Comparison of ENCODE assay signal across 8 cellular contexts in genomic region chr15:88546248-88547129, GRCh38. TPM values are rescaled to one million over a fixed set of nuclear protein-coding genes. Genes with fewer than 3 reads are reported as not detected.
DNase-seq lines count a peak whose midpoint lies in the region; ATAC-seq, FAIRE-seq and TF ChIP-seq lines count a peak whose summit lies in the region.

Gene DET1, minus strand, starts transcription at chr15:88546681. Its CDS starts 14,976 bp downstream, at chr15:88531705.

- no peaks in the 10 kb centered on the region for H3K9me3 Mint-ChIP-seq in central memory CD8-positive, alpha-beta T cell

- TF ChIP-seq CTCF in keratinocyte (optimal IDR thresholded peaks at IDR 0.05 in 1 of 3, IDR thresholded peaks at IDR 0.05 in 1 of 3, conservative IDR thresholded peaks at IDR 0.05 in 1 of 3; ENCODE audit: extremely low read depth in 1 of 3, insufficient read depth in 2 of 3, low read length in 3 of 3): peak; percentile 85 to 96 (median 86)

- peak; percentile 96 for ATAC-seq in GM19025 (IDR thresholded peaks at IDR 0.05; ENCODE audit: low read depth, unreplicated experiment)
- peak; percentile 97 for ATAC-seq in HG03280 (IDR thresholded peaks at IDR 0.05; ENCODE audit: unreplicated experiment)
- ATAC-seq in central memory CD8-positive, alpha-beta T cell (replicated peaks; ENCODE audit: extremely low read depth, poor library complexity, severe bottlenecking): peak; percentile 95

- H3K36me3 Mint-ChIP-seq in central memory CD8-positive, alpha-beta T cell (ENCODE audit: insufficient read depth): no peaks in the 10 kb centered on the region

- no peaks in the 10 kb centered on the region for H3K79me2 ChIP-seq in keratinocyte (ENCODE audit: control insufficient read depth, insufficient read depth, low read length)

- H4K20me1 ChIP-seq in keratinocyte (ENCODE audit: control insufficient read depth, extremely low read depth, insufficient read depth, low read length): no peaks in the 10 kb centered on the region

- peaks cover 6% of the 10 kb centered on the region for H3K4me1 Mint-ChIP-seq in central memory CD8-positive, alpha-beta T cell

- H3K27ac ChIP-seq in keratinocyte (ENCODE audit: control insufficient read depth, insufficient read depth, low read length): peak within 1 kb of the TSS; percentile 85

- peak within 1 kb of the TSS; percentile 78 for H3K4me2 ChIP-seq in keratinocyte (ENCODE audit: control insufficient read depth, extremely low read depth, insufficient read depth, low read depth, low read length)

- no peaks in the 10 kb centered on the region for H3K9me1 ChIP-seq in keratinocyte (ENCODE audit: control insufficient read depth, extremely low read depth, insufficient read depth, low read length)

- H3K36me3 ChIP-seq in keratinocyte (ENCODE audit: control insufficient read depth in 2 of 2, extremely low read depth in 1 of 2, insufficient read depth in 2 of 2, low read length in 2 of 2): no peaks in the 10 kb centered on the region

- H3K9me3 ChIP-seq in keratinocyte (ENCODE audit: control insufficient read depth, low read depth, low read length): no peaks in the 10 kb centered on the region

- dilution Hi-C loops in keratinocyte (cut with MboI; ENCODE audit: extremely low pct_ligation_motif_present, low sequenced_read_pairs): no loop called here

- peak within 1 kb of the TSS; percentile 80 for H3K4me3 Mint-ChIP-seq in central memory CD8-positive, alpha-beta T cell

- H3K27me3 ChIP-seq in keratinocyte (ENCODE audit: control insufficient read depth, extremely low read depth, insufficient read depth, low read length): no peaks in the 10 kb centered on the region

- peak; percentile 93 to 97 for DNase-seq in AML-193 (lab: John Stamatoyannopoulos, UW)
- peak; percentile 100 for DNase-seq in NCI-H226
- DNase-seq in activated CD4-positive, CD25-positive, alpha-beta regulatory T cell (lab: John Stamatoyannopoulos, UW): peak; percentile 89 to 99 (median 90)
- peak; percentile 85 to 89 for DNase-seq in central memory CD8-positive, alpha-beta T cell (ENCODE audit: low spot score in 2 of 2)
- peak; percentile 81 for DNase-seq in keratinocyte (ENCODE audit: low read depth, low spot score)
- peak; percentile 89 to 95 (median 92) for DNase-seq in stimulated activated CD4-positive, alpha-beta T cell treated with anti-CD3 and anti-CD28 coated beads, Interleukin-12 subunit alpha, Interleukin-12 subunit beta, amount 100 ng/mL, for 48 hours (ENCODE audit: low read depth in 2 of 3, low spot score in 1 of 3)

- peak within 1 kb of the TSS; percentile 80 for H3K9ac ChIP-seq in keratinocyte (ENCODE audit: control insufficient read depth, extremely low read depth, insufficient read depth, low read length)

- H3K27me3 Mint-ChIP-seq in central memory CD8-positive, alpha-beta T cell: no peaks in the 10 kb centered on the region

- peak; percentile 39 for FAIRE-seq in keratinocyte (lab: Jason Lieb, UNC)

- H3K4me3 ChIP-seq in keratinocyte (ENCODE audit: control insufficient read depth in 2 of 3, extremely low read depth in 1 of 3, insufficient read depth in 2 of 3, low read depth in 1 of 3, low read length in 3 of 3): peak within 1 kb of the TSS; percentile 60 to 87 (median 85)

- peak within 1 kb of the TSS; percentile 76 for H3K27ac Mint-ChIP-seq in central memory CD8-positive, alpha-beta T cell (ENCODE audit: low read depth)

- H2AFZ ChIP-seq in keratinocyte (ENCODE audit: control insufficient read depth, low read length): peak within 1 kb of the TSS; percentile 96

- no peaks in the 10 kb centered on the region for H3K4me1 ChIP-seq in keratinocyte (ENCODE audit: control insufficient read depth, extremely low read depth, insufficient read depth, low read length)

RNA-seq across cellular contexts. Expression of gene DET1, which starts in this region (rescaled TPM):
- polyA plus RNA-seq in keratinocyte: 1.1 to 1.8 TPM (median 1.7 TPM) in 3 replicates
- 0.59 TPM for polyA plus RNA-seq in keratinocyte (2011; ENCODE audit: low read depth)
- 0.83 and 1.7 TPM in 2 replicates for polyA plus RNA-seq in keratinocyte (2011; cell fraction: cytosol; rRNA removed)
- polyA plus RNA-seq in keratinocyte (2011; cell fraction: nucleus; rRNA removed): 2.7 and 3.1 TPM in 2 replicates
- polyA plus RNA-seq in keratinocyte (2012; ENCODE audit: low replicate concordance): 1.2 and 1.3 TPM in 2 replicates
- 1.5 to 5.2 TPM (median 2.8 TPM) in 3 replicates for polyA minus RNA-seq in keratinocyte
- polyA minus RNA-seq in keratinocyte (2011; cell fraction: cytosol; rRNA and poly(A)+ RNA removed): not detected
- 2.0 TPM in 2 replicates for polyA minus RNA-seq in keratinocyte (2011; cell fraction: nucleus; rRNA and poly(A)+ RNA removed)

Comparison
In these comparisons a context has a peak if more than half of its experiments do, and no peak if none do; other contexts are left out.
1. Peak in every context shown above with its lines: DNase-seq, ATAC-seq, H3K4me3 ChIP-seq and H3K27ac ChIP-seq.